ENCODE assay signal across 21 cellular contexts in the genomic region with DNA sequence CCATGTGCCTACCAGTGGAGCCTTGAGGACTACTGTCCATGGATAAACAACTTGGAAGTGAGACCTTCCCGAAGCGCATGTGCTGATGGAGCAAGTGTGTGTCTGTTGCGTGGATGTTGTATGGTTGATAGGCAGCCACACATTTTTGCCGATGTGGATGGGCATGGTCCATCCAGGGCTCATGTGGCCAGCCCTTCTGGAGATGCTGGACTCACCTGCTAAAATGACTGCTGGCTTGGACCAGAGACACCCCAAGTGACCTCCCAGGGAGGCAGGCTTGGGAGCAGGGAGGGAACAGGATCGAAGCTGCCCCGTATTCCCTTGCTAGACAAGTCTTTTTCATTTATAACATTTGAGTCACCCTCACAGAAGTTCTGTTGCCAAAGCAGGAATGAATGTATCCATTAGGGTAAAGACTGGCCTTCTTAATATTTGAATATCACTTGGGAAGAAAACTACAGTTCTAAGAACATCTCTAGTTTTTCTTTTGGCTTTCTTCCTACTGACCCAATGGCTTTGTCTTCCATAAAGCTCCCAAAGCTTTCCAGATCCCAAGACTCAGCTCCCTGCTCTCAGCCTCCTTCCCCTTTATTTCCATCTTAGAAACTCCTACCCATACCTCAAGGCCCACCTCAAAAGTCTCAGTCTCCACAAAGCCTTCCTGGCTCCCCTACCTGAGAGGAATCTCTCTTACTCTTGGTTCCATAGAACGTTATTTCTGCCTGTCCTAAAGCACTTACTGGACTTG. TPM values are rescaled to one million over a fixed set of nuclear protein-coding genes. Genes with fewer than 3 reads are reported as not detected.
"Had no signal": no experiment of that assay in that cellular context is flagged by ENCODE, and none has a peak within 500 bp of the region (broad histone marks: within the 10 kb centered on the region; RNA-seq: fewer than 3 reads in every experiment).

No MANE protein-coding gene starts in this region.

- H3K4me3 Mint-ChIP-seq: activated CD4-positive, alpha-beta T cell treated with anti-CD3 and anti-CD28 coated beads, Interleukin-2, amount 10 ng/mL, durations not matched to agents 7 days and 5 days; activated naive CD8-positive, alpha-beta T cell treated with anti-CD3 and anti-CD28 coated beads, Interleukin-2, amount 10 ng/mL, durations not matched to agents 7 days and 5 days had no signal

- H3K27ac Mint-ChIP-seq: activated CD4-positive, alpha-beta T cell treated with anti-CD3 and anti-CD28 coated beads, Interleukin-2, amount 10 ng/mL, durations not matched to agents 7 days and 5 days; activated naive CD8-positive, alpha-beta T cell treated with anti-CD3 and anti-CD28 coated beads, Interleukin-2, amount 10 ng/mL, durations not matched to agents 7 days and 5 days had no signal

- DNase-seq: activated CD4-positive, alpha-beta T cell treated with anti-CD3 and anti-CD28 coated beads, Interleukin-2, amount 10 ng/mL, durations not matched to agents 7 days and 5 days; activated CD4-positive, CD25-positive, alpha-beta regulatory T cell; activated effector memory CD4-positive, alpha-beta T cell treated with anti-CD3 and anti-CD28 coated beads, Interleukin-2, amount 50 U/mL, for 16 hours; activated naive CD8-positive, alpha-beta T cell treated with anti-CD3 and anti-CD28 coated beads, Interleukin-2, amount 10 ng/mL, durations not matched to agents 7 days and 5 days; activated T-cell treated with anti-CD3 and anti-CD28 coated beads for 4 hours; central memory CD4-positive, alpha-beta T cell; cortex of kidney; effector CD8-positive, alpha-beta T cell; lower lobe of right lung; naive thymus-derived CD4-positive, alpha-beta T cell; pancreas; SHP77 treated with DMSO at 0.1 percent for 48 hours; stimulated activated CD4-positive, alpha-beta T cell treated with anti-CD3 and anti-CD28 coated beads, Interleukin-2, amount 100 ng/mL, for 24 hours; stimulated activated naive CD4-positive, alpha-beta T cell; substantia nigra; upper lobe of left lung had no signal

- H3K4me1 Mint-ChIP-seq: activated CD4-positive, alpha-beta T cell treated with anti-CD3 and anti-CD28 coated beads, Interleukin-2, amount 10 ng/mL, durations not matched to agents 7 days and 5 days; activated naive CD8-positive, alpha-beta T cell treated with anti-CD3 and anti-CD28 coated beads, Interleukin-2, amount 10 ng/mL, durations not matched to agents 7 days and 5 days had no signal

- H3K9me3 ChIP-seq: ascending aorta, lower lobe of right lung, pancreas, upper lobe of left lung had no signal

- H3K9me3 Mint-ChIP-seq: activated CD4-positive, alpha-beta T cell treated with anti-CD3 and anti-CD28 coated beads, Interleukin-2, amount 10 ng/mL, durations not matched to agents 7 days and 5 days; activated naive CD8-positive, alpha-beta T cell treated with anti-CD3 and anti-CD28 coated beads, Interleukin-2, amount 10 ng/mL, durations not matched to agents 7 days and 5 days had no signal

- H3K36me3 Mint-ChIP-seq: activated naive CD8-positive, alpha-beta T cell treated with anti-CD3 and anti-CD28 coated beads, Interleukin-2, amount 10 ng/mL, durations not matched to agents 7 days and 5 days; naive thymus-derived CD4-positive, alpha-beta T cell had no signal

- H3K27ac ChIP-seq: ascending aorta, epithelial cell of prostate, lower lobe of right lung, pancreas had no signal

- H3K36me3 ChIP-seq: ascending aorta, lower lobe of right lung, pancreas, upper lobe of left lung had no signal

- ATAC-seq: lower lobe of right lung; naive thymus-derived CD4-positive, alpha-beta T cell; pancreas had no signal

- H3K4me3 ChIP-seq: ascending aorta, lower lobe of right lung, pancreas, upper lobe of left lung had no signal

- H3K27me3 ChIP-seq: ascending aorta, upper lobe of left lung had no signal

RNA-seq across cellular contexts. Expression of gene CLRN3, which starts 17.1 kb away (rescaled TPM):
- total RNA-seq: activated CD4-positive, alpha-beta T cell treated with anti-CD3 and anti-CD28 coated beads, Interleukin-2, amount 10 ng/mL, durations not matched to agents 7 days and 5 days; activated CD8-positive, alpha-beta memory T cell treated with anti-CD3 and anti-CD28 coated beads for 36 hours; activated naive CD8-positive, alpha-beta T cell treated with anti-CD3 and anti-CD28 coated beads, Interleukin-2, amount 10 ng/mL, durations not matched to agents 7 days and 5 days; ascending aorta; glomerular endothelial cell; lower lobe of right lung; naive thymus-derived CD4-positive, alpha-beta T cell; T-helper 2 cell treated with Interferon-gamma antibody and Interleukin-4, amounts not matched to agents 100 ng/mL and 5 ng/mL, for 36 hours had no signal
- polyA plus RNA-seq: naive thymus-derived CD4-positive, alpha-beta T cell had no signal
